In the genomic region with DNA sequence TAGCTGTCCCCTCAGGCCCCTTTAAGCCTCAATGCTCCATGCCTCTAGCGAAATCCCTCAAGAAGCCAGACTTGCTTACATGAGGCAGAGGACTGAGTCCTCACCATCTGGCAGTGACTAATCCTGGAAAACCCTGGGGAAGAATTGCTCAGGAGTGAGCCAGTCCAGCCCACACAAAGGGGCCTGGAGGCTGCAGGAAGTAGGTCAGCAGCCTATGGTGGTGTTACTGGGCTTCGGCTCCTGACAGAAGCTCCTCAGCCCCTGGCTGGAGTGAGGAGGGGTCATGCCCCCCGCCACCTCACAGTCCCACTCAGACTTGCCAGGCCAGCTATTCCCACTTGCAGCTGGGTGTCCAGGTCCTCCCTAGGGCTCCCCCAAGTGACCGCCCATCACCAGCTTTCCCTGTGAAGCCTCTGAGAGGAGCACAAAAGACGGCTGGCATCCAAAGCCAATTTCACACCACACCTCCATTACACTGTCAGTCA, we compare ENCODE assay signal across 9 cellular contexts.
DNase-seq lines count a peak whose midpoint lies in the region; ATAC-seq, FAIRE-seq and TF ChIP-seq lines count a peak whose summit lies in the region.
"Had no signal": no experiment of that assay in that cellular context is flagged by ENCODE, and none has a peak within 500 bp of the region (broad histone marks: within the 10 kb centered on the region; RNA-seq: fewer than 3 reads in every experiment).

No MANE protein-coding gene starts in this region.

- H3K27ac ChIP-seq in lung (ENCODE audit: low read depth in 1 of 2, low read length in 1 of 2): peak overlapping the region in 1 of 2 donors; percentile 21

- peaks cover 16% of the 10 kb centered on the region for H3K9me3 ChIP-seq in MG63
- H3K9me3 ChIP-seq in lung (ENCODE audit: control insufficient read depth in 2 of 2, insufficient read depth in 1 of 2, low read length in 1 of 2): peaks cover 0 to 12% of the 10 kb centered on the region in 2 donors

- H3K27me3 ChIP-seq in MG63 (no peaks in the 10 kb centered on the region), bronchial epithelial cell (ENCODE audit: control insufficient read depth, insufficient read depth, low read length) (no peaks in the 10 kb centered on the region), lung (ENCODE audit: control insufficient read depth, insufficient read depth) (no peaks in the 10 kb centered on the region)

- H3K4me1 ChIP-seq in lung (ENCODE audit: control insufficient read depth in 2 of 2, insufficient read depth in 2 of 2, low read length in 2 of 2): peaks cover 0 to 3% of the 10 kb centered on the region in 2 donors

- peak; percentile 91 for DNase-seq in ACHN
- peak; percentile 91 for DNase-seq in MG63
- DNase-seq in bronchial epithelial cell (ENCODE audit: low read depth): peak; percentile 94
- DNase-seq in lung (ENCODE audit: low spot score): no peak
- DNase-seq in stimulated activated naive CD4-positive, alpha-beta T cell treated with Interleukin-2 at 50 U/mL for 16 hours (lab: John Stamatoyannopoulos, UW): no peak
- no peak for DNase-seq in NCI-H187 (lab: John Stamatoyannopoulos, UW)
- DNase-seq: activated naive CD4-positive, alpha-beta T cell had no signal

- FAIRE-seq in bronchial epithelial cell (lab: Jason Lieb, UNC): no peak

- in situ Hi-C loops in ACHN (cut with HindIII; ENCODE audit: low pct_ligation_motif_present, low pct_unique_long_range_greater_than_20kb, low sequenced_read_pairs): no loop called here

- H3K4me3 ChIP-seq in MG63: no peak overlapping the region
- H3K4me3 ChIP-seq in bronchial epithelial cell (ENCODE audit: low read depth, low read length): no peak overlapping the region
- no peak overlapping the region for H3K4me3 ChIP-seq in lung

- ATAC-seq in lung (ENCODE audit: insufficient read depth, low FRiP score) (peak; percentile 27), HG03432 (IDR thresholded peaks at IDR 0.05; ENCODE audit: unreplicated experiment) (no peak), HG03097 (IDR thresholded peaks at IDR 0.05; ENCODE audit: low FRiP score, unreplicated experiment) (no peak)

- peaks cover 10% of the 10 kb centered on the region for H3K36me3 ChIP-seq in MG63
- no peaks in the 10 kb centered on the region for H3K36me3 ChIP-seq in bronchial epithelial cell (ENCODE audit: control insufficient read depth, insufficient read depth, low read length)
- no peaks in the 10 kb centered on the region for H3K36me3 ChIP-seq in lung (ENCODE audit: control insufficient read depth in 2 of 2, insufficient read depth in 2 of 2, low read length in 2 of 2)

- 81 to 89% methylated on average over 5 of the region's 5 CpGs for WGBS in lung, 2 donors

- TF ChIP-seq CTCF in bronchial epithelial cell (IDR thresholded peaks at IDR 0.05; ENCODE audit: insufficient read depth, low read length, severe bottlenecking) (no peak), lung (IDR thresholded peaks at IDR 0.05; ENCODE audit: control extremely low read depth, extremely low read depth) (no peak)

Comparison
In these comparisons a context has a peak if more than half of its experiments do, and no peak if none do; other contexts are left out.
1. DNase-seq: peak in ACHN (single experiment), MG63 (single experiment) and bronchial epithelial cell (single experiment); none in lung (single experiment), stimulated activated naive CD4-positive, alpha-beta T cell treated with Interleukin-2 at 50 U/mL for 16 hours (single experiment) and NCI-H187 (0 of 2).